Comparison of ENCODE assay signal across 1 cellular context in the genomic region with DNA sequence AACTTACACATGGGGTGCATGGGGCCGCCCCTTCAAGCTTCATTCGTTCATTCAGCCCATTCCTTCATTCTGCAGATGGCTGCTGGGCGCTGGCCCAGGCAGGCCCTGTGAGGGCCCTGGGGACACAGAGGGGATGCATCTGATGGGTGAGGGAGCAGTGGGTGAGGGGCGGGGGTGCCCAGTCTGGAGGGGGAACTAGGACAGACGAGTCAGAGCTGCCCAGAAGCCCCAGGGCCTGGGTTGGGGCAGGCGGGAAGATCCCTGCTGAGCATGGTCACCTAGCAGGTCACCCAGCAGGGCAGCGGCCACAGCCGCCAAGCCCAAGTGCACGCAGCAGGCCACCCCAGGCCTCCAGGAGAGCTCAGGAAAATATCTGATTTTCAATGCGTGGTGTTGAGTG.
TF ChIP-seq lines count a peak whose summit lies in the region.

No MANE protein-coding gene starts in this region.

TF ChIP-seq in HCT116, 20 proteins besides CTCF, POLR2A, EP300 and RAD21 (continued from another document):
- TF ChIP-seq MAX (IDR thresholded peaks at IDR 0.05) (no peak), TCF7L2 (IDR thresholded peaks at IDR 0.05; ENCODE audit: borderline replicate concordance, extremely low read depth, insufficient read depth, insufficient read length) (no peak), POLR2AphosphoS5 (IDR thresholded peaks at IDR 0.05; ENCODE audit: low read depth, low read length) (no peak), CEBPB (IDR thresholded peaks at IDR 0.05; ENCODE audit: low read depth) (no peak), JUND (IDR thresholded peaks at IDR 0.05) (no peak), EZH2phosphoT487 (IDR thresholded peaks at IDR 0.05; ENCODE audit: borderline replicate concordance) (no peak), YY1 (IDR thresholded peaks at IDR 0.05; ENCODE audit: extremely low read depth, insufficient replicate concordance, low read depth, low read length) (no peak), ATF3 (IDR thresholded peaks at IDR 0.05) (no peak), EZH2 (IDR thresholded peaks at IDR 0.05) (no peak)
- TF ChIP-seq, protein P1, sequence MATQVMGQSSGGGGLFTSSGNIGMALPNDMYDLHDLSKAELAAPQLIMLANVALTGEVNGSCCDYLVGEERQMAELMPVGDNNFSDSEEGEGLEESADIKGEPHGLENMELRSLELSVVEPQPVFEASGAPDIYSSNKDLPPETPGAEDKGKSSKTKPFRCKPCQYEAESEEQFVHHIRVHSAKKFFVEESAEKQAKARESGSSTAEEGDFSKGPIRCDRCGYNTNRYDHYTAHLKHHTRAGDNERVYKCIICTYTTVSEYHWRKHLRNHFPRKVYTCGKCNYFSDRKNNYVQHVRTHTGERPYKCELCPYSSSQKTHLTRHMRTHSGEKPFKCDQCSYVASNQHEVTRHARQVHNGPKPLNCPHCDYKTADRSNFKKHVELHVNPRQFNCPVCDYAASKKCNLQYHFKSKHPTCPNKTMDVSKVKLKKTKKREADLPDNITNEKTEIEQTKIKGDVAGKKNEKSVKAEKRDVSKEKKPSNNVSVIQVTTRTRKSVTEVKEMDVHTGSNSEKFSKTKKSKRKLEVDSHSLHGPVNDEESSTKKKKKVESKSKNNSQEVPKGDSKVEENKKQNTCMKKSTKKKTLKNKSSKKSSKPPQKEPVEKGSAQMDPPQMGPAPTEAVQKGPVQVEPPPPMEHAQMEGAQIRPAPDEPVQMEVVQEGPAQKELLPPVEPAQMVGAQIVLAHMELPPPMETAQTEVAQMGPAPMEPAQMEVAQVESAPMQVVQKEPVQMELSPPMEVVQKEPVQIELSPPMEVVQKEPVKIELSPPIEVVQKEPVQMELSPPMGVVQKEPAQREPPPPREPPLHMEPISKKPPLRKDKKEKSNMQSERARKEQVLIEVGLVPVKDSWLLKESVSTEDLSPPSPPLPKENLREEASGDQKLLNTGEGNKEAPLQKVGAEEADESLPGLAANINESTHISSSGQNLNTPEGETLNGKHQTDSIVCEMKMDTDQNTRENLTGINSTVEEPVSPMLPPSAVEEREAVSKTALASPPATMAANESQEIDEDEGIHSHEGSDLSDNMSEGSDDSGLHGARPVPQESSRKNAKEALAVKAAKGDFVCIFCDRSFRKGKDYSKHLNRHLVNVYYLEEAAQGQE (IDR thresholded peaks at IDR 0.05; ENCODE audit: low read depth) = no peak
- TF ChIP-seq, protein P2, sequence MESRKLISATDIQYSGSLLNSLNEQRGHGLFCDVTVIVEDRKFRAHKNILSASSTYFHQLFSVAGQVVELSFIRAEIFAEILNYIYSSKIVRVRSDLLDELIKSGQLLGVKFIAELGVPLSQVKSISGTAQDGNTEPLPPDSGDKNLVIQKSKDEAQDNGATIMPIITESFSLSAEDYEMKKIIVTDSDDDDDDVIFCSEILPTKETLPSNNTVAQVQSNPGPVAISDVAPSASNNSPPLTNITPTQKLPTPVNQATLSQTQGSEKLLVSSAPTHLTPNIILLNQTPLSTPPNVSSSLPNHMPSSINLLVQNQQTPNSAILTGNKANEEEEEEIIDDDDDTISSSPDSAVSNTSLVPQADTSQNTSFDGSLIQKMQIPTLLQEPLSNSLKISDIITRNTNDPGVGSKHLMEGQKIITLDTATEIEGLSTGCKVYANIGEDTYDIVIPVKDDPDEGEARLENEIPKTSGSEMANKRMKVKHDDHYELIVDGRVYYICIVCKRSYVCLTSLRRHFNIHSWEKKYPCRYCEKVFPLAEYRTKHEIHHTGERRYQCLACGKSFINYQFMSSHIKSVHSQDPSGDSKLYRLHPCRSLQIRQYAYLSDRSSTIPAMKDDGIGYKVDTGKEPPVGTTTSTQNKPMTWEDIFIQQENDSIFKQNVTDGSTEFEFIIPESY (IDR thresholded peaks at IDR 0.05; ENCODE audit: extremely low read depth, insufficient replicate concordance, low read length) = no peak
